In the genomic region with DNA sequence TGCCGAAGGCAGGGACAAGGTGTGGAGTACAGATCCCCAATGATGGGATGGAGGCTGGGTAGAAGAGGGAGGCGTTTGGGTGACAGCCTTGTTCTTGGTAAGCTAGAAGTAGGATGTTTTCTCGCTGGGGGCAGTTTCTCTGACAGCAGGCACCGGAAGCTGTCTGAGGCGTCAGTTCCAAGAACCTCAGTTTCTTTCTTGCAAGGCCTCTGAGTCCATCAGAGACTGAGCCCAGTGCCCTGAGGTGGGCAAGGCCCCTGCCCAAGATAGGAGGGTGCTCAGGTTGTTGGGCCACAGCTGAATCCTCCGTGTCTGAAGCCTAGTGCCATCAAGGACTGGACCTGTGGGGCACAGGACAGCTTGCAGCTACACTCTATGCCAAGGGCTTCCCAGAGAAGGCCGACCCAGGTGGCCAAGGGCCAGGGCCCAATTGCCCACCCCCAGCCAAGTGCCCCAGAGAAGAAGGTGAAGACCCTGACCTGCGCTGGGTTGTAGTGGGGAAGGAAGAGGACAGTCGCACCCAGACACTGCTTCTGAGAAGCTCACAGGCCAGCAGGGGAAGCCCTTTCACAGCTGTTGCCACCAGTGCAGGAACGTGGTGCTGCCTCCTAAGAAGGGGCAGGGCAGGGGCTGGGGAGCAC, we compare ENCODE assay signal across 17 cellular contexts. TPM values are rescaled to one million over a fixed set of nuclear protein-coding genes. Genes with fewer than 3 reads are reported as not detected.
DNase-seq lines count a peak whose midpoint lies in the region; ATAC-seq and TF ChIP-seq lines count a peak whose summit lies in the region.
"Had no signal": no experiment of that assay in that cellular context is flagged by ENCODE, and none has a peak within 500 bp of the region (broad histone marks: within the 10 kb centered on the region; RNA-seq: fewer than 3 reads in every experiment).

No MANE protein-coding gene starts in this region.

- no peak overlapping the region for H2BK5ac ChIP-seq in IMR-90 (ENCODE audit: low read depth, low read length, poor library complexity, severe bottlenecking)

- POLR2A ChIA-PET in IMR-90 (lab: Charles Lee; ENCODE audit: unreplicated experiment): interaction anchor here (0.7 kb wide), 1 partner anchor 66 kb away, joined by 3 read pairs; no protein-coding TSS in a partner anchor

- H3K9ac ChIP-seq in IMR-90 (ENCODE audit: low read depth, low read length): no peak overlapping the region
- H3K9ac ChIP-seq: KMS-11 had no signal

- H3K4me3 ChIP-seq in IMR-90 (ENCODE audit: insufficient read depth, low read depth, low read length): no peak overlapping the region
- no peak overlapping the region for H3K4me3 ChIP-seq in osteoblast (ENCODE audit: insufficient read depth, low read length)

- in situ Hi-C loops in IMR-90 (cut with MboI; ENCODE audit: low sequenced_read_pairs): no loop called here

- no peak overlapping the region for H4K5ac ChIP-seq in IMR-90 (ENCODE audit: low read depth, low read length)

- H3K14ac ChIP-seq in IMR-90 (replicated peaks; ENCODE audit: low read depth, low read length): no peak overlapping the region

- no peak overlapping the region for H3K4me2 ChIP-seq in IMR-90 (ENCODE audit: low read depth, low read length)
- no peak overlapping the region for H3K4me2 ChIP-seq in osteoblast (ENCODE audit: insufficient read depth, low read length)
- H3K4me2 ChIP-seq: KMS-11 had no signal

- no peak overlapping the region; the same call in 2 of the 3 replicates for H2BK15ac ChIP-seq in IMR-90 (ENCODE audit: low read depth, low read length)

- H3K36me3 ChIP-seq in IMR-90 (ENCODE audit: control insufficient read depth, insufficient read depth, low read length): peaks cover 21% of the 10 kb centered on the region
- H3K36me3 ChIP-seq in osteoblast (ENCODE audit: insufficient read depth, low read length): peaks cover 10% of the 10 kb centered on the region

- DNase-seq in activated naive CD4-positive, alpha-beta T cell treated with anti-CD3 and anti-CD28 coated beads for 36 hours: no peak
- DNase-seq in activated naive CD4-positive, alpha-beta T cell treated with anti-CD3 and anti-CD28 coated beads, Interleukin-2, amount 50 U/mL, for 16 hours: no peak
- DNase-seq in IMR-90: no peak
- no peak for DNase-seq in activated T-helper 2 cell treated with anti-CD3 and anti-CD28 coated beads, Interferon-gamma antibody, Interleukin-2, Interleukin-4, amounts not matched to agents 10 μg/mL and 5 μg/mL and 100 μg/mL, durations not matched to agents 14 hours and 24 hours and 36 hours (ENCODE audit: low spot score)
- peak; percentile 58 for DNase-seq in osteoblast (ENCODE audit: insufficient read length, low spot score, missing footprints)
- no peak for DNase-seq in NCI-H524 (lab: John Stamatoyannopoulos, UW)
- DNase-seq: EL, NCI-H1048, NCI-H2107, NCI-H2227 treated with DMSO at 0.1 percent for 48 hours, NCI-H524 treated with DMSO at 0.1 percent for 48 hours, OCI-M1, SIG-M5 had no signal

- peaks cover 8% of the 10 kb centered on the region for H3K4me1 ChIP-seq in IMR-90 (ENCODE audit: control insufficient read depth, insufficient read depth, low read length)
- peaks cover 18% of the 10 kb centered on the region for H3K4me1 ChIP-seq in osteoblast (ENCODE audit: insufficient read depth, low read length)

- H3K4me1 Mint-ChIP-seq in activated naive CD4-positive, alpha-beta T cell treated with anti-CD3 and anti-CD28 coated beads for 36 hours (ENCODE audit: low read depth): no peaks in the 10 kb centered on the region
- H3K4me1 Mint-ChIP-seq in activated T-helper 2 cell treated with anti-CD3 and anti-CD28 coated beads, Interferon-gamma antibody, Interleukin-2, Interleukin-4, amounts not matched to agents 10 μg/mL and 5 μg/mL and 100 μg/mL, durations not matched to agents 14 hours and 24 hours and 36 hours (ENCODE audit: low read depth): peaks cover 5% of the 10 kb centered on the region

- H3K79me1 ChIP-seq in IMR-90 (ENCODE audit: low read depth in 1 of 2, low read length in 2 of 2): no peaks in the 10 kb centered on the region

- CTCF ChIA-PET in activated naive CD4-positive, alpha-beta T cell treated with anti-CD3 and anti-CD28 coated beads for 36 hours (lab: Charles Lee): no interaction called here
- CTCF ChIA-PET in IMR-90 (lab: Yijun Ruan, JAX): no interaction called here

- no peak overlapping the region for H2AK5ac ChIP-seq in IMR-90 (ENCODE audit: low read depth, low read length)

- no peak for TF ChIP-seq CTCF in IMR-90 (conservative IDR thresholded peaks at IDR 0.05; ENCODE audit: low read depth, low read length)
- no peak for TF ChIP-seq CTCF in osteoblast (IDR thresholded peaks at IDR 0.05; ENCODE audit: extremely low read depth, low read depth, low read length)

- H3K9me3 Mint-ChIP-seq in activated naive CD4-positive, alpha-beta T cell treated with anti-CD3 and anti-CD28 coated beads for 36 hours: no peaks in the 10 kb centered on the region
- H3K9me3 Mint-ChIP-seq in activated T-helper 2 cell treated with anti-CD3 and anti-CD28 coated beads, Interferon-gamma antibody, Interleukin-2, Interleukin-4, amounts not matched to agents 10 μg/mL and 5 μg/mL and 100 μg/mL, durations not matched to agents 14 hours and 24 hours and 36 hours: no peaks in the 10 kb centered on the region

- dilution Hi-C loops in IMR-90 (cut with HindIII; ENCODE audit: low sequenced_read_pairs, unreplicated experiment): no loop called here

- H3K9me3 ChIP-seq in IMR-90 (ENCODE audit: control insufficient read depth, insufficient read depth, low read length) (no peaks in the 10 kb centered on the region), osteoblast (ENCODE audit: low read depth, low read length) (no peaks in the 10 kb centered on the region)

- H3K27ac Mint-ChIP-seq in activated naive CD4-positive, alpha-beta T cell treated with anti-CD3 and anti-CD28 coated beads for 36 hours: peak overlapping the region; percentile 33
- H3K27ac Mint-ChIP-seq in activated T-helper 2 cell treated with anti-CD3 and anti-CD28 coated beads, Interferon-gamma antibody, Interleukin-2, Interleukin-4, amounts not matched to agents 10 μg/mL and 5 μg/mL and 100 μg/mL, durations not matched to agents 14 hours and 24 hours and 36 hours: peak overlapping the region; percentile 24
- H3K27ac Mint-ChIP-seq: CD14-positive monocyte had no signal

- H2BK120ac ChIP-seq in IMR-90 (ENCODE audit: low read depth, low read length): no peak overlapping the region; the same call in 1 of the 2 replicates

- BruUV-seq in IMR-90 (replicated peaks; lab: Mats Ljungman, UMichigan): no TSS peak

- no peak for TF ChIP-seq RAD21 in IMR-90 (IDR thresholded peaks at IDR 0.05; ENCODE audit: low read length)

- H3K27me3 ChIP-seq in IMR-90 (ENCODE audit: control insufficient read depth, insufficient read depth, low read length) (no peaks in the 10 kb centered on the region), osteoblast (ENCODE audit: insufficient read depth, low read length) (no peaks in the 10 kb centered on the region)

- H2AFZ ChIP-seq in IMR-90 (replicated peaks; ENCODE audit: low read length, poor library complexity) (no peak overlapping the region), osteoblast (ENCODE audit: low read length) (no peak overlapping the region)

- TF ChIP-seq POLR2A in IMR-90 (IDR thresholded peaks at IDR 0.05; ENCODE audit: low read depth, low read length): no peak

- no peak overlapping the region for H3K56ac ChIP-seq in IMR-90 (ENCODE audit: extremely low read depth, insufficient read depth, low read length)

- no peak overlapping the region for H3K4me3 Mint-ChIP-seq in activated naive CD4-positive, alpha-beta T cell treated with anti-CD3 and anti-CD28 coated beads for 36 hours
- no peak overlapping the region for H3K4me3 Mint-ChIP-seq in activated T-helper 2 cell treated with anti-CD3 and anti-CD28 coated beads, Interferon-gamma antibody, Interleukin-2, Interleukin-4, amounts not matched to agents 10 μg/mL and 5 μg/mL and 100 μg/mL, durations not matched to agents 14 hours and 24 hours and 36 hours (ENCODE audit: low read depth)
- H3K4me3 Mint-ChIP-seq: CD14-positive monocyte had no signal

- no peak overlapping the region for H4K8ac ChIP-seq in IMR-90 (ENCODE audit: low read depth in 2 of 2, low read length in 2 of 2)

- H3K23ac ChIP-seq in IMR-90 (ENCODE audit: low read depth, low read length): no peak overlapping the region

- no peaks in the 10 kb centered on the region for H3K79me2 ChIP-seq in osteoblast (ENCODE audit: insufficient read depth, low read length)

- H3K18ac ChIP-seq in IMR-90 (ENCODE audit: low read depth, low read length): no peak overlapping the region

- H2BK20ac ChIP-seq in IMR-90 (ENCODE audit: low read depth, low read length): no peak overlapping the region

- ATAC-seq in IMR-90 (ENCODE audit: low read depth) (no peak), GM19395 (IDR thresholded peaks at IDR 0.05; ENCODE audit: unreplicated experiment) (no peak), HG02759 (IDR thresholded peaks at IDR 0.05; ENCODE audit: unreplicated experiment) (no peak)

- peaks cover 4% of the 10 kb centered on the region for H3K36me3 Mint-ChIP-seq in activated naive CD4-positive, alpha-beta T cell treated with anti-CD3 and anti-CD28 coated beads for 36 hours (ENCODE audit: low read depth)
- H3K36me3 Mint-ChIP-seq in activated T-helper 2 cell treated with anti-CD3 and anti-CD28 coated beads, Interferon-gamma antibody, Interleukin-2, Interleukin-4, amounts not matched to agents 10 μg/mL and 5 μg/mL and 100 μg/mL, durations not matched to agents 14 hours and 24 hours and 36 hours (ENCODE audit: low read depth): peaks cover 2% of the 10 kb centered on the region

- intact Hi-C loops in activated naive CD4-positive, alpha-beta T cell treated with anti-CD3 and anti-CD28 coated beads for 36 hours (cut with micrococcal nuclease): no loop called here
- intact Hi-C loops in IMR-90 (cut with micrococcal nuclease): no loop called here
- intact Hi-C loops in activated T-helper 2 cell treated with anti-CD3 and anti-CD28 coated beads, Interferon-gamma antibody, Interleukin-2, Interleukin-4, amounts not matched to agents 10 μg/mL and 5 μg/mL and 100 μg/mL, durations not matched to agents 14 hours and 24 hours and 36 hours (cut with micrococcal nuclease): no loop called here

- no peak overlapping the region for H3K27ac ChIP-seq in IMR-90 (ENCODE audit: insufficient read depth, low read length)
- no peak overlapping the region for H3K27ac ChIP-seq in osteoblast (ENCODE audit: low read depth, low read length)
- H3K27ac ChIP-seq: KMS-11 had no signal

- H4K20me1 ChIP-seq in IMR-90 (ENCODE audit: insufficient read depth, low read length) (no peaks in the 10 kb centered on the region), osteoblast (ENCODE audit: insufficient read depth, low read length) (no peaks in the 10 kb centered on the region)

- H4K91ac ChIP-seq in IMR-90 (ENCODE audit: insufficient read depth, low read depth, low read length): no peak overlapping the region

- H3K27me3 Mint-ChIP-seq in activated naive CD4-positive, alpha-beta T cell treated with anti-CD3 and anti-CD28 coated beads for 36 hours (ENCODE audit: low read depth): no peaks in the 10 kb centered on the region
- H3K27me3 Mint-ChIP-seq in activated T-helper 2 cell treated with anti-CD3 and anti-CD28 coated beads, Interferon-gamma antibody, Interleukin-2, Interleukin-4, amounts not matched to agents 10 μg/mL and 5 μg/mL and 100 μg/mL, durations not matched to agents 14 hours and 24 hours and 36 hours (ENCODE audit: low read depth): no peaks in the 10 kb centered on the region

- H3K9me1 ChIP-seq in IMR-90 (ENCODE audit: insufficient read depth, low read length): peaks cover 16% of the 10 kb centered on the region

- H3K4ac ChIP-seq in IMR-90 (ENCODE audit: low read depth, low read length): peak overlapping the region; percentile 4; the same call in 1 of the 2 replicates

- WGBS in IMR-90 (ENCODE audit: extremely low coverage in 2 of 2, insufficient read length in 1 of 2), 2 experiments: 87% methylated on average over 5 of the region's 10 CpGs; no CpG with 5 or more reads in 1 of the 2 experiments

- no peak overlapping the region for H2AK9ac ChIP-seq in IMR-90 (replicated peaks; ENCODE audit: low read depth, low read length, poor library complexity)

RNA-seq across cellular contexts. Expression of gene CYB5D2, which starts 13.1 kb away (rescaled TPM):
- 1 to 10 TPM; 7.2 to 8.1 TPM for total RNA-seq in activated naive CD4-positive, alpha-beta T cell treated with anti-CD3 and anti-CD28 coated beads for 36 hours
- 14.7 and 15.2 TPM in 2 replicates for total RNA-seq in IMR-90 (2012; rRNA removed)
- polyA plus RNA-seq in IMR-90 (2012; rRNA removed): 22.2 and 23.6 TPM in 2 replicates
- 32.8 and 33.6 TPM in 2 replicates for polyA plus RNA-seq in IMR-90 (2012; cell fraction: cytosol; rRNA removed)
- polyA plus RNA-seq in IMR-90 (2012; cell fraction: nucleus; rRNA removed; ENCODE audit: low replicate concordance): 9.0 and 14.1 TPM in 2 replicates
- 5.4 and 6.0 TPM in 2 replicates for total RNA-seq in activated T-helper 2 cell treated with anti-CD3 and anti-CD28 coated beads, Interferon-gamma antibody, Interleukin-2, Interleukin-4, amounts not matched to agents 10 μg/mL and 5 μg/mL and 100 μg/mL, durations not matched to agents 14 hours and 24 hours and 36 hours
- total RNA-seq in osteoblast: 38.3 and 46.3 TPM in 2 replicates

RNA-seq across cellular contexts. Expression of gene ZZEF1, which starts 13.3 kb away (rescaled TPM):
- total RNA-seq in activated naive CD4-positive, alpha-beta T cell treated with anti-CD3 and anti-CD28 coated beads for 36 hours: 10 to 100 TPM; 35.4 to 37.2 TPM
- total RNA-seq in IMR-90 (2012; rRNA removed) (32.2 and 34.4 TPM in 2 replicates), osteoblast (46.9 and 52.8 TPM in 2 replicates)
- polyA plus RNA-seq in IMR-90 (2012; rRNA removed): 11.4 and 13.3 TPM in 2 replicates
- polyA plus RNA-seq in IMR-90 (2012; cell fraction: cytosol; rRNA removed): 6.0 and 6.6 TPM in 2 replicates
- 28.8 and 34.0 TPM in 2 replicates for polyA plus RNA-seq in IMR-90 (2012; cell fraction: nucleus; rRNA removed; ENCODE audit: low replicate concordance)
- 36.4 and 38.5 TPM in 2 replicates for total RNA-seq in activated T-helper 2 cell treated with anti-CD3 and anti-CD28 coated beads, Interferon-gamma antibody, Interleukin-2, Interleukin-4, amounts not matched to agents 10 μg/mL and 5 μg/mL and 100 μg/mL, durations not matched to agents 14 hours and 24 hours and 36 hours
